In genomic region chr12:93100610-93101009, GRCh38 we compare ENCODE assay signal across 27 cellular contexts.
DNase-seq lines count a peak whose midpoint lies in the region; ATAC-seq and TF ChIP-seq lines count a peak whose summit lies in the region.
"Had no signal": no experiment of that assay in that cellular context is flagged by ENCODE, and none has a peak within 500 bp of the region (broad histone marks: within the 10 kb centered on the region; RNA-seq: fewer than 3 reads in every experiment).

No MANE protein-coding gene starts in this region.

- H3K4me1 ChIP-seq in smooth muscle cell (ENCODE audit: low read depth) = peaks cover 6% of the 10 kb centered on the region
- H3K4me1 ChIP-seq: adrenal gland, upper lobe of left lung had no signal

- H3K27me3 ChIP-seq in smooth muscle cell (ENCODE audit: low read depth) = no peaks in the 10 kb centered on the region
- H3K27me3 ChIP-seq: adrenal gland, esophagus muscularis mucosa, ovary, suprapubic skin, upper lobe of left lung had no signal

- H3K27ac Mint-ChIP-seq in stimulated activated memory B cell treated with anti-CD40 and anti-IgM and Interleukin-4, amounts not matched to agents 10 μg/mL and 1 μg/mL and 100 μg/mL, for 72 hours = no peak overlapping the region
- H3K27ac Mint-ChIP-seq: activated T-cell treated with anti-CD3 and anti-CD28 coated beads, Interleukin-2, amount 50 U/mL, for 72 hours; CD4-positive, CD25-positive, alpha-beta regulatory T cell; natural killer cell treated with Interleukin-12 subunit alpha and Interleukin-12 subunit beta and Interleukin-15 and Interleukin-18, amount 100 ng/mL, for 72 hours had no signal

- peaks cover 20% of the 10 kb centered on the region for H3K4me1 Mint-ChIP-seq in stimulated activated memory B cell treated with anti-CD40 and anti-IgM and Interleukin-4, amounts not matched to agents 10 μg/mL and 1 μg/mL and 100 μg/mL, for 72 hours

- no peaks in the 10 kb centered on the region for H3K36me3 ChIP-seq in smooth muscle cell (ENCODE audit: low read depth)
- H3K36me3 ChIP-seq: adrenal gland, esophagus muscularis mucosa, ovary, suprapubic skin, upper lobe of left lung had no signal

- H3K27me3 Mint-ChIP-seq in stimulated activated memory B cell treated with anti-CD40 and anti-IgM and Interleukin-4, amounts not matched to agents 10 μg/mL and 1 μg/mL and 100 μg/mL, for 72 hours = no peaks in the 10 kb centered on the region
- H3K27me3 Mint-ChIP-seq: CD4-positive, CD25-positive, alpha-beta regulatory T cell; central memory CD8-positive, alpha-beta T cell; natural killer cell treated with Interleukin-12 subunit alpha and Interleukin-12 subunit beta and Interleukin-15 and Interleukin-18, amount 100 ng/mL, for 72 hours had no signal

- H3K9me3 ChIP-seq in smooth muscle cell (replicated peaks; ENCODE audit: low read depth) = no peaks in the 10 kb centered on the region
- H3K9me3 ChIP-seq: adrenal gland, esophagus muscularis mucosa, ovary, suprapubic skin, upper lobe of left lung had no signal

- no peak overlapping the region for H3K4me3 Mint-ChIP-seq in stimulated activated memory B cell treated with anti-CD40 and anti-IgM and Interleukin-4, amounts not matched to agents 10 μg/mL and 1 μg/mL and 100 μg/mL, for 72 hours
- H3K4me3 Mint-ChIP-seq: activated T-cell treated with anti-CD3 and anti-CD28 coated beads, Interleukin-2, amount 50 U/mL, for 72 hours; CD4-positive, CD25-positive, alpha-beta regulatory T cell; central memory CD8-positive, alpha-beta T cell; natural killer cell treated with Interleukin-12 subunit alpha and Interleukin-12 subunit beta and Interleukin-15 and Interleukin-18, amount 100 ng/mL, for 72 hours had no signal

- peak overlapping the region; percentile 47 for H2AFZ ChIP-seq in smooth muscle cell (ENCODE audit: low read depth)

- DNase-seq in GM03348 (ENCODE audit: low spot score) (peak; percentile 21), NCI-H82 (lab: John Stamatoyannopoulos, UW) (peak; percentile 91), fibroblast of gingiva (ENCODE audit: low read depth) (peak; percentile 47), smooth muscle cell (lab: John Stamatoyannopoulos, UW; ENCODE audit: unreplicated experiment) (no peak)
- no peak for DNase-seq in activated CD4-positive, CD25-positive, alpha-beta regulatory T cell (lab: John Stamatoyannopoulos, UW)
- DNase-seq: activated CD4-positive, alpha-beta T cell treated with anti-CD3 and anti-CD28 coated beads, Interleukin-2, amount 50 U/mL, for 48 hours; activated naive CD4-positive, alpha-beta T cell treated with Interleukin-2 at 50 U/mL for 16 hours; activated T-cell treated with anti-CD3 and anti-CD28 coated beads, Interleukin-2, amount 50 U/mL, for 72 hours; adrenal gland; Calu3; CD4-positive, CD25-positive, alpha-beta regulatory T cell; dermis blood vessel endothelial cell; hypothalamus; NCI-H1436; NCI-H510A; ovary; retina; stimulated activated naive CD4-positive, alpha-beta T cell; upper lobe of left lung had no signal

- 47% methylated on average over 4 of the region's 4 CpGs for WGBS in smooth muscle cell (ENCODE audit: low lambda C conversion rate)

- no peak for ATAC-seq in HG02588 (IDR thresholded peaks at IDR 0.05; ENCODE audit: unreplicated experiment)
- no peak for ATAC-seq in stimulated activated memory B cell treated with anti-CD40 and anti-IgM and Interleukin-4, amounts not matched to agents 10 μg/mL and 1 μg/mL and 100 μg/mL, for 72 hours
- ATAC-seq: activated T-cell treated with anti-CD3 and anti-CD28 coated beads, Interleukin-2, amount 50 U/mL, for 72 hours; HCT116; natural killer cell treated with Interleukin-12 subunit alpha and Interleukin-12 subunit beta and Interleukin-15 and Interleukin-18, amount 100 ng/mL, for 72 hours had no signal

- no peak for TF ChIP-seq CTCF in smooth muscle cell (IDR thresholded peaks at IDR 0.05; ENCODE audit: borderline replicate concordance, insufficient read depth, poor library complexity, severe bottlenecking)

- H4K20me1 ChIP-seq in smooth muscle cell (ENCODE audit: low read depth) = no peaks in the 10 kb centered on the region

- H3F3A ChIP-seq in smooth muscle cell (ENCODE audit: low read depth) = no peaks in the 10 kb centered on the region

- no peak overlapping the region for H3K9ac ChIP-seq in smooth muscle cell (ENCODE audit: low read depth)

- H3K27ac ChIP-seq in smooth muscle cell (ENCODE audit: low read depth) = no peak overlapping the region
- H3K27ac ChIP-seq: adrenal gland, ovary, suprapubic skin, upper lobe of left lung had no signal

- no peak overlapping the region for H3K4me3 ChIP-seq in smooth muscle cell
- H3K4me3 ChIP-seq: adrenal gland, esophagus muscularis mucosa, lung, ovary, suprapubic skin, upper lobe of left lung had no signal

- H3K79me2 ChIP-seq in smooth muscle cell (ENCODE audit: low read depth) = no peaks in the 10 kb centered on the region

- H3K9me3 Mint-ChIP-seq in stimulated activated memory B cell treated with anti-CD40 and anti-IgM and Interleukin-4, amounts not matched to agents 10 μg/mL and 1 μg/mL and 100 μg/mL, for 72 hours = no peaks in the 10 kb centered on the region
- H3K9me3 Mint-ChIP-seq: activated T-cell treated with anti-CD3 and anti-CD28 coated beads, Interleukin-2, amount 50 U/mL, for 72 hours; CD4-positive, CD25-positive, alpha-beta regulatory T cell; central memory CD8-positive, alpha-beta T cell; natural killer cell treated with Interleukin-12 subunit alpha and Interleukin-12 subunit beta and Interleukin-15 and Interleukin-18, amount 100 ng/mL, for 72 hours had no signal

- no peaks in the 10 kb centered on the region for H3K36me3 Mint-ChIP-seq in stimulated activated memory B cell treated with anti-CD40 and anti-IgM and Interleukin-4, amounts not matched to agents 10 μg/mL and 1 μg/mL and 100 μg/mL, for 72 hours
- H3K36me3 Mint-ChIP-seq: CD4-positive, CD25-positive, alpha-beta regulatory T cell; natural killer cell treated with Interleukin-12 subunit alpha and Interleukin-12 subunit beta and Interleukin-15 and Interleukin-18, amount 100 ng/mL, for 72 hours had no signal

- H3K4me2 ChIP-seq in smooth muscle cell = peak overlapping the region; percentile 6

Comparison
In these comparisons a context has a peak if more than half of its experiments do, and no peak if none do; other contexts are left out.
1. DNase-seq: peak in GM03348 (single experiment), NCI-H82 (single experiment) and fibroblast of gingiva (single experiment); none in smooth muscle cell (single experiment) and activated CD4-positive, CD25-positive, alpha-beta regulatory T cell (0 of 4).